Comparison of ENCODE assay signal across 8 cellular contexts in the genomic region with DNA sequence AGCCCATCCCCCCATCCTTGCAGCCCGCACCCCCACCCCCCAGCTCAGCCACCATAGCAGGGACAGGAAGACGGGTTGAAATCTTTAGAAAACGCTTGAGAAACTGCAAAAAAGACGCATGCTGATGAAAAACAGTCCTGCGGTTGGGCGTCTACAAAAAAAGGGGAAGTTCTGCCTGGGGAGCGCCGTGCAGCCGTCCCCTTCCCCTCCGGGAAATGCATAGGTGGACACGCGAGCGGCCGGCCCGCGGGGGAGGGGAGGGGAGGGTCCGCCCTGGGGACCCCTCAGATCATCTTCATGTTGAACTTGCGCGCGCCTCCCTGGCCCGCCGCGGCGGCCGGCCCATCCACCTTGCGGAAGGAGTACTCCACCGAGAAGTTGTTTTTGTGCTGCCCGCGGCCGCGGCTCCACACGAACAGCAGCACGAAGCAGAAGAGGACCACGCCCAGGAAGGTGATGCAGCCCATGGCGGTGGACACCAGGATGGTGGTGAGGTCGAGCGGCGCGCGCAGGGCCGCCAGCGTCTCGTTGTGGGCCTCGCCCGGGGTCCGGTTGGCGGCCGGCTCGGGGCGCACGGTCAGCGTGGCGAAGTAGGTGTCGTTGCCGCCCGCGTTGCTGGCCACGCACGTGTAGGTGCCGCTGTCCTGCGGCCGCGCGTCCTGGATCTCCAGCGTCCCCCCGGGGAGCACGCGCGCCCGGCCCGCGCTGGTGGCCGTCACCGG. TPM values are rescaled to one million over a fixed set of nuclear protein-coding genes. Genes with fewer than 3 reads are reported as not detected.
A peak's percentile ranks its signal among the peaks of the same experiment; 100 is the strongest.
DNase-seq lines count a peak whose midpoint lies in the region; ATAC-seq and TF ChIP-seq lines count a peak whose summit lies in the region.

No MANE protein-coding gene starts in this region.

- CTCF ChIA-PET in Calu3 (lab: Charles Lee): no interaction called here
- CTCF ChIA-PET in activated CD4-positive, alpha-beta memory T cell treated with anti-CD3 and anti-CD28 coated beads for 36 hours (lab: Charles Lee): interaction anchor here (1.0 to 1.6 kb wide), 3 partner anchors 15 to 347 kb away, joined by 3 to 10 read pairs (median 4); no protein-coding TSS in a partner anchor

- no peaks in the 10 kb centered on the region for H3K4me1 Mint-ChIP-seq in Calu3 (ENCODE audit: low read depth, unreplicated experiment)
- H3K4me1 Mint-ChIP-seq in activated CD4-positive, alpha-beta memory T cell treated with anti-CD3 and anti-CD28 coated beads for 36 hours (ENCODE audit: low read depth): peaks cover 21% of the 10 kb centered on the region

- H3K4me1 ChIP-seq in cardiac muscle cell (ENCODE audit: low read depth) (peaks cover 4% of the 10 kb centered on the region), skeletal muscle tissue (ENCODE audit: control insufficient read depth in 3 of 3, insufficient read depth in 3 of 3, low read length in 3 of 3) (peaks cover 10 to 29% (median 28%) of the 10 kb centered on the region in 3 donors)

- POLR2A ChIA-PET in activated CD4-positive, alpha-beta memory T cell treated with anti-CD3 and anti-CD28 coated beads for 36 hours (lab: Charles Lee): interaction anchor here (1.0 kb wide), 1 partner anchor 38 kb away, joined by 4 read pairs; the partner anchor contains the start of genes LSM7 and SPPL2B

- H3K27ac ChIP-seq in cardiac muscle cell (no peak overlapping the region), skeletal muscle tissue (ENCODE audit: low read depth, low read length) (no peak overlapping the region)

- no peak for DNase-seq in Calu3
- DNase-seq in activated CD4-positive, alpha-beta memory T cell treated with anti-CD3 and anti-CD28 coated beads for 36 hours: peak; percentile 65
- DNase-seq in cardiac muscle cell (ENCODE audit: low read depth in 1 of 2, low spot score in 1 of 2): no peak
- DNase-seq in D341Med (ENCODE audit: low spot score): no peak
- no peak for DNase-seq in 8988T

- H3K27me3 ChIP-seq in cardiac muscle cell: peaks cover 100% of the 10 kb centered on the region
- H3K27me3 ChIP-seq in skeletal muscle tissue (ENCODE audit: control insufficient read depth in 3 of 3, insufficient read depth in 3 of 3, low read length in 3 of 3): peaks cover 49 to 71% (median 68%) of the 10 kb centered on the region in 3 donors

- no peaks in the 10 kb centered on the region for H3K9me3 Mint-ChIP-seq in Calu3 (ENCODE audit: low read depth, unreplicated experiment)
- H3K9me3 Mint-ChIP-seq in activated CD4-positive, alpha-beta memory T cell treated with anti-CD3 and anti-CD28 coated beads for 36 hours: no peaks in the 10 kb centered on the region

- intact Hi-C loops in Calu3 (cut with micrococcal nuclease; ENCODE audit: unreplicated experiment): no loop called here
- intact Hi-C loops in activated CD4-positive, alpha-beta memory T cell treated with anti-CD3 and anti-CD28 coated beads for 36 hours (cut with micrococcal nuclease): no loop called here

- H3K36me3 ChIP-seq in cardiac muscle cell (no peaks in the 10 kb centered on the region), skeletal muscle tissue (ENCODE audit: control insufficient read depth in 3 of 3, insufficient read depth in 3 of 3, low read length in 3 of 3) (no peaks in the 10 kb centered on the region)

- peaks cover 53% of the 10 kb centered on the region for H3K27me3 Mint-ChIP-seq in Calu3 (ENCODE audit: unreplicated experiment)
- peaks cover 8% of the 10 kb centered on the region for H3K27me3 Mint-ChIP-seq in activated CD4-positive, alpha-beta memory T cell treated with anti-CD3 and anti-CD28 coated beads for 36 hours

- ATAC-seq in GM19452 (IDR thresholded peaks at IDR 0.05; ENCODE audit: unreplicated experiment): no peak

- H3K4me3 Mint-ChIP-seq in Calu3 (ENCODE audit: low read depth, unreplicated experiment): peak overlapping the region; percentile 44
- H3K4me3 Mint-ChIP-seq in activated CD4-positive, alpha-beta memory T cell treated with anti-CD3 and anti-CD28 coated beads for 36 hours: peak overlapping the region; percentile 70

- no peak overlapping the region for H3K27ac Mint-ChIP-seq in Calu3 (ENCODE audit: unreplicated experiment)
- H3K27ac Mint-ChIP-seq in activated CD4-positive, alpha-beta memory T cell treated with anti-CD3 and anti-CD28 coated beads for 36 hours: no peak overlapping the region

- peak overlapping the region; percentile 2 for H3K4me3 ChIP-seq in cardiac muscle cell
- H3K4me3 ChIP-seq in skeletal muscle tissue (ENCODE audit: low read length in 3 of 3): peak overlapping the region in 2 of 3 donors; percentile 35 to 46

- H3K9ac ChIP-seq in skeletal muscle tissue (ENCODE audit: low read depth in 1 of 3, low read length in 3 of 3): peak overlapping the region in 1 of 3 donors; percentile 33

- H3K36me3 Mint-ChIP-seq in Calu3 (ENCODE audit: insufficient read depth, unreplicated experiment): peaks cover 10% of the 10 kb centered on the region
- H3K36me3 Mint-ChIP-seq in activated CD4-positive, alpha-beta memory T cell treated with anti-CD3 and anti-CD28 coated beads for 36 hours: no peaks in the 10 kb centered on the region

- no peaks in the 10 kb centered on the region for H3K9me3 ChIP-seq in cardiac muscle cell (ENCODE audit: low read depth)
- no peaks in the 10 kb centered on the region for H3K9me3 ChIP-seq in skeletal muscle tissue (ENCODE audit: control insufficient read depth in 3 of 3, low read length in 3 of 3)

- no peak for TF ChIP-seq CTCF in Calu3 (IDR thresholded peaks at IDR 0.05; ENCODE audit: unreplicated experiment)
- TF ChIP-seq CTCF in cardiac muscle cell (IDR thresholded peaks at IDR 0.05; ENCODE audit: low read depth, low read length): no peak

- BruUV-seq in Calu3 (replicated peaks; lab: Mats Ljungman, UMichigan): no TSS peak

- TF ChIP-seq RAD21 in Ishikawa (IDR thresholded peaks at IDR 0.05; ENCODE audit: low read depth): no peak

- TF ChIP-seq EP300 in Ishikawa (IDR thresholded peaks at IDR 0.05; ENCODE audit: borderline replicate concordance): no peak

TF ChIP-seq in Ishikawa, 13 proteins besides CTCF, POLR2A, EP300 and RAD21 (continues in another document):
- TF ChIP-seq CREB1 (IDR thresholded peaks at IDR 0.05; ENCODE audit: low read depth) (no peak), FOXM1 (IDR thresholded peaks at IDR 0.05; ENCODE audit: borderline replicate concordance, low read depth) (no peak), YY1 (IDR thresholded peaks at IDR 0.05; ENCODE audit: low read depth) (0 out of 2 replicates have a peak, but pooled peaks have one; percentile 41), REST (IDR thresholded peaks at IDR 0.05; ENCODE audit: low read depth) (no peak), ZBTB7A (IDR thresholded peaks at IDR 0.05; ENCODE audit: low read depth) (no peak; the same call in 1 of the 2 replicates)
- TF ChIP-seq, protein P1, sequence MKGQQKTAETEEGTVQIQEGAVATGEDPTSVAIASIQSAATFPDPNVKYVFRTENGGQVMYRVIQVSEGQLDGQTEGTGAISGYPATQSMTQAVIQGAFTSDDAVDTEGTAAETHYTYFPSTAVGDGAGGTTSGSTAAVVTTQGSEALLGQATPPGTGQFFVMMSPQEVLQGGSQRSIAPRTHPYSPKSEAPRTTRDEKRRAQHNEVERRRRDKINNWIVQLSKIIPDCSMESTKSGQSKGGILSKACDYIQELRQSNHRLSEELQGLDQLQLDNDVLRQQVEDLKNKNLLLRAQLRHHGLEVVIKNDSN (IDR thresholded peaks at IDR 0.05): no peak

RNA-seq across cellular contexts. Expression of gene PEAK3, which starts 7.9 kb away (rescaled TPM):
- total RNA-seq in Calu3 (2022) (not detected in 2 replicates), cardiac muscle cell (0.48 TPM in 1 of 2 replicates, not detected in the other), skeletal muscle tissue (not detected)
- total RNA-seq in activated CD4-positive, alpha-beta memory T cell treated with anti-CD3 and anti-CD28 coated beads for 36 hours: not detected
- polyA plus RNA-seq in cardiac muscle cell: 0.06 and 0.51 TPM in 2 replicates

RNA-seq across cellular contexts. Expression of gene LINGO3, which starts 18.1 kb away (rescaled TPM):
- not detected in 2 replicates for total RNA-seq in Calu3 (2022)
- total RNA-seq in activated CD4-positive, alpha-beta memory T cell treated with anti-CD3 and anti-CD28 coated beads for 36 hours: under 1 TPM in 1 of 2 experiments, not detected in 1; 0.10 TPM
- total RNA-seq in cardiac muscle cell: 2.1 and 3.1 TPM in 2 replicates
- polyA plus RNA-seq in cardiac muscle cell: 0.23 and 1.4 TPM in 2 replicates
- not detected for total RNA-seq in skeletal muscle tissue

RNA-seq across cellular contexts. Expression of gene JSRP1, which starts 33.7 kb away (rescaled TPM):
- total RNA-seq in Calu3 (2022): 0.73 TPM in 1 of 2 replicates, not detected in the other
- total RNA-seq in activated CD4-positive, alpha-beta memory T cell treated with anti-CD3 and anti-CD28 coated beads for 36 hours: 1 to 10 TPM in 1 of 2 experiments, under 1 TPM in 1; 0.56 to 1.2 TPM
- total RNA-seq in cardiac muscle cell: 1.9 and 5.4 TPM in 2 replicates
- 0.79 and 4.2 TPM in 2 replicates for polyA plus RNA-seq in cardiac muscle cell
- total RNA-seq in skeletal muscle tissue: 79.3 TPM

RNA-seq across cellular contexts. Expression of gene LSM7, which starts 38.5 kb away (rescaled TPM):
- total RNA-seq in Calu3 (2022) (71.5 and 93.0 TPM in 2 replicates), cardiac muscle cell (231 and 424 TPM in 2 replicates), skeletal muscle tissue (49.1 TPM)
- total RNA-seq in activated CD4-positive, alpha-beta memory T cell treated with anti-CD3 and anti-CD28 coated beads for 36 hours: 100 to 1,000 TPM; 137 to 144 TPM
- polyA plus RNA-seq in cardiac muscle cell: 157 and 176 TPM in 2 replicates

RNA-seq across cellular contexts. Expression of gene SPPL2B, which starts 38.6 kb away (rescaled TPM):
- total RNA-seq in Calu3 (2022): 56.0 and 59.3 TPM in 2 replicates
- 10 to 100 TPM; 43.8 TPM for total RNA-seq in activated CD4-positive, alpha-beta memory T cell treated with anti-CD3 and anti-CD28 coated beads for 36 hours
- 95.3 and 132 TPM in 2 replicates for total RNA-seq in cardiac muscle cell
- polyA plus RNA-seq in cardiac muscle cell: 90.4 and 90.9 TPM in 2 replicates
- total RNA-seq in skeletal muscle tissue: 11.0 TPM

Comparison
In these comparisons a context has a peak if more than half of its experiments do, and no peak if none do; other contexts are left out.
1. RNA of gene JSRP1, which starts 33.7 kb away (total RNA-seq): 79.3 TPM in skeletal muscle tissue (single experiment); 1.9 to 5.4 TPM in cardiac muscle cell, 0.56 to 1.2 TPM in activated CD4-positive, alpha-beta memory T cell treated with anti-CD3 and anti-CD28 coated beads for 36 hours and 0.73 TPM in Calu3; every median in the first group is over 10 times any median in the second.